ENCODE assay signal across 16 cellular contexts in the genomic region with DNA sequence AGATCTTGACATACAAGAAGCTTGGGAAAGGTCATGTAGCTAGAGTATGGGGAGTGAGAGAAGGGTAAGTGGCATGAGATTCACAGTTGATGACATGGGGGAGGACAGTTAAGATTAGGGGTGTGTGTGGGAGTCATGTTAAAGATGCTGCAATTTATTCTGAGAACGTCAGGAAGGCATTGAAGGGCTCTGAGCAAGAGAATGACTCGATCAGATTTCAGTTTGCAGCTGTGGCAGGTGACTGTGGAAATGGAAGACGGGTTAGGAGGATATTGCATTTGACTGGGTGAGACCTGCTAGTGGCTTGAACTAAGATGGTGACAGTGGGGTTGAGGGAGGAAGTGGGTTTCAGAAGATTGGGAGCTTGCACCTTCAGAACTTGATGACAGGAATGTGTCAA. TPM values are rescaled to one million over a fixed set of nuclear protein-coding genes. Genes with fewer than 3 reads are reported as not detected.
DNase-seq lines count a peak whose midpoint lies in the region; ATAC-seq, FAIRE-seq and TF ChIP-seq lines count a peak whose summit lies in the region.
"Had no signal": no experiment of that assay in that cellular context is flagged by ENCODE, and none has a peak within 500 bp of the region (broad histone marks: within the 10 kb centered on the region; RNA-seq: fewer than 3 reads in every experiment).

No MANE protein-coding gene starts in this region.

- H3K79me2 ChIP-seq in astrocyte (ENCODE audit: insufficient read depth, low read length), result peaks cover 94% of the 10 kb centered on the region

- H2AFZ ChIP-seq in astrocyte (ENCODE audit: low read depth, low read length), result no peak overlapping the region

- DNase-seq in activated CD4-positive, alpha-beta T cell treated with anti-CD3 and anti-CD28 coated beads, Interleukin-2, amount 10 ng/mL, durations not matched to agents 24 days and 14 days, result peak; percentile 64
- no peak for DNase-seq in activated CD4-positive, alpha-beta T cell treated with anti-CD3 and anti-CD28 coated beads for 1 hour
- DNase-seq in NCI-H226 (peak; percentile 7), astrocyte (ENCODE audit: low read depth) (no peak), nephron progenitor cell (no peak), RCC 7860 (ENCODE audit: low spot score) (no peak), GOT3 (lab: John Stamatoyannopoulos, UW) (no peak)
- DNase-seq: dorsolateral prefrontal cortex, heart right ventricle, kidney glomerular epithelial cell, NCI-H1436 treated with DMSO at 0.1 percent for 48 hours had no signal

- H3K27me3 Mint-ChIP-seq in activated CD4-positive, alpha-beta T cell treated with anti-CD3 and anti-CD28 coated beads, Interleukin-2, amount 10 ng/mL, durations not matched to agents 24 days and 14 days, result no peaks in the 10 kb centered on the region
- H3K27me3 Mint-ChIP-seq in astrocyte (ENCODE audit: low read depth, unreplicated experiment) (no peaks in the 10 kb centered on the region), nephron progenitor cell (ENCODE audit: low read depth, poor library complexity) (no peaks in the 10 kb centered on the region)
- H3K27me3 Mint-ChIP-seq: progenitor cell of endocrine pancreas had no signal

- H3K9me3 Mint-ChIP-seq in activated CD4-positive, alpha-beta T cell treated with anti-CD3 and anti-CD28 coated beads, Interleukin-2, amount 10 ng/mL, durations not matched to agents 24 days and 14 days, result no peaks in the 10 kb centered on the region
- H3K9me3 Mint-ChIP-seq in astrocyte (ENCODE audit: unreplicated experiment), result no peaks in the 10 kb centered on the region
- peaks cover 7% of the 10 kb centered on the region for H3K9me3 Mint-ChIP-seq in nephron progenitor cell

- FAIRE-seq in astrocyte (lab: Jason Lieb, UNC), result no peak
- FAIRE-seq in RCC 7860 (lab: Jason Lieb, UNC), result no peak
- FAIRE-seq: GM12892 had no signal

- peaks cover 54% of the 10 kb centered on the region for H3K36me3 Mint-ChIP-seq in activated CD4-positive, alpha-beta T cell treated with anti-CD3 and anti-CD28 coated beads, Interleukin-2, amount 10 ng/mL, durations not matched to agents 24 days and 14 days (ENCODE audit: low read depth)
- H3K36me3 Mint-ChIP-seq in astrocyte (ENCODE audit: low read depth, unreplicated experiment) (peaks cover 19% of the 10 kb centered on the region), nephron progenitor cell (ENCODE audit: low read depth) (peaks cover 69% of the 10 kb centered on the region)

- no peak overlapping the region for H3K4me3 ChIP-seq in astrocyte (ENCODE audit: insufficient read depth, low read depth, low read length)
- H3K4me3 ChIP-seq: dorsolateral prefrontal cortex, heart right ventricle, SK-N-MC, thoracic aorta had no signal

- no peak for ATAC-seq in HG03097 (IDR thresholded peaks at IDR 0.05; ENCODE audit: low FRiP score, unreplicated experiment)
- ATAC-seq: heart right ventricle had no signal

- peaks cover 25% of the 10 kb centered on the region for H3K36me3 ChIP-seq in astrocyte (ENCODE audit: insufficient read depth, low read length)

- H3K4me3 Mint-ChIP-seq in activated CD4-positive, alpha-beta T cell treated with anti-CD3 and anti-CD28 coated beads, Interleukin-2, amount 10 ng/mL, durations not matched to agents 24 days and 14 days, result peak overlapping the region; percentile 31
- H3K4me3 Mint-ChIP-seq in astrocyte (ENCODE audit: unreplicated experiment), result peak overlapping the region; percentile 56
- H3K4me3 Mint-ChIP-seq in nephron progenitor cell, result no peak overlapping the region

- H3K27ac ChIP-seq in astrocyte (ENCODE audit: low read depth, low read length), result no peak overlapping the region
- H3K27ac ChIP-seq: dorsolateral prefrontal cortex, heart right ventricle, SK-N-MC, thoracic aorta had no signal

- intact Hi-C loops in activated CD4-positive, alpha-beta T cell treated with anti-CD3 and anti-CD28 coated beads, Interleukin-2, amount 10 ng/mL, durations not matched to agents 24 days and 14 days (cut with micrococcal nuclease), result no loop called here

- H3K9me3 ChIP-seq in astrocyte (ENCODE audit: insufficient read depth, low read depth, low read length), result no peaks in the 10 kb centered on the region
- H3K9me3 ChIP-seq: heart right ventricle, thoracic aorta had no signal

- TF ChIP-seq CTCF in astrocyte (IDR thresholded peaks at IDR 0.05; ENCODE audit: insufficient read depth, low read depth, low read length), result no peak
- TF ChIP-seq CTCF in nephron progenitor cell (IDR thresholded peaks at IDR 0.05), result no peak

- H3K4me1 ChIP-seq in astrocyte (ENCODE audit: insufficient read depth, low read length), result no peaks in the 10 kb centered on the region

- H3K4me1 Mint-ChIP-seq in activated CD4-positive, alpha-beta T cell treated with anti-CD3 and anti-CD28 coated beads, Interleukin-2, amount 10 ng/mL, durations not matched to agents 24 days and 14 days, result peaks cover 35% of the 10 kb centered on the region
- peaks cover 13% of the 10 kb centered on the region for H3K4me1 Mint-ChIP-seq in astrocyte (ENCODE audit: low read depth, unreplicated experiment)
- peaks cover 24% of the 10 kb centered on the region for H3K4me1 Mint-ChIP-seq in nephron progenitor cell

- H4K20me1 ChIP-seq in astrocyte (ENCODE audit: insufficient read depth, low read length), result peaks cover 60% of the 10 kb centered on the region

- no peaks in the 10 kb centered on the region for H3K27me3 ChIP-seq in astrocyte (ENCODE audit: insufficient read depth, low read length)
- H3K27me3 ChIP-seq: dorsolateral prefrontal cortex, heart right ventricle had no signal

- H3K9ac ChIP-seq in astrocyte (ENCODE audit: low read length), result no peak overlapping the region

- peak overlapping the region; percentile 81 for H3K27ac Mint-ChIP-seq in activated CD4-positive, alpha-beta T cell treated with anti-CD3 and anti-CD28 coated beads, Interleukin-2, amount 10 ng/mL, durations not matched to agents 24 days and 14 days
- no peak overlapping the region for H3K27ac Mint-ChIP-seq in astrocyte (ENCODE audit: unreplicated experiment)
- peak overlapping the region; percentile 33 for H3K27ac Mint-ChIP-seq in nephron progenitor cell
- H3K27ac Mint-ChIP-seq: progenitor cell of endocrine pancreas had no signal

- H3K4me2 ChIP-seq in astrocyte (ENCODE audit: low read length), result no peak overlapping the region

RNA-seq across cellular contexts. Expression of gene CDC123, which starts 5.6 kb away (rescaled TPM):
- 184 and 185 TPM in 2 replicates for total RNA-seq in activated CD4-positive, alpha-beta T cell treated with anti-CD3 and anti-CD28 coated beads, Interleukin-2, amount 10 ng/mL, durations not matched to agents 24 days and 14 days
- total RNA-seq in astrocyte, result 107 and 110 TPM in 2 replicates

RNA-seq across cellular contexts. Expression of gene NUDT5, which starts 5.9 kb away (rescaled TPM):
- total RNA-seq in activated CD4-positive, alpha-beta T cell treated with anti-CD3 and anti-CD28 coated beads, Interleukin-2, amount 10 ng/mL, durations not matched to agents 24 days and 14 days, result 123 and 128 TPM in 2 replicates
- 84.1 and 85.2 TPM in 2 replicates for total RNA-seq in astrocyte

Comparison
In these comparisons a context has a peak if more than half of its experiments do, and no peak if none do; other contexts are left out.
1. DNase-seq: peak in activated CD4-positive, alpha-beta T cell treated with anti-CD3 and anti-CD28 coated beads, Interleukin-2, amount 10 ng/mL, durations not matched to agents 24 days and 14 days (single experiment) and NCI-H226 (single experiment); none in activated CD4-positive, alpha-beta T cell treated with anti-CD3 and anti-CD28 coated beads for 1 hour (single experiment), astrocyte (single experiment), nephron progenitor cell (single experiment), RCC 7860 (single experiment) and GOT3 (single experiment).